ENCODE assay signal across 1 cellular context in the genomic region with DNA sequence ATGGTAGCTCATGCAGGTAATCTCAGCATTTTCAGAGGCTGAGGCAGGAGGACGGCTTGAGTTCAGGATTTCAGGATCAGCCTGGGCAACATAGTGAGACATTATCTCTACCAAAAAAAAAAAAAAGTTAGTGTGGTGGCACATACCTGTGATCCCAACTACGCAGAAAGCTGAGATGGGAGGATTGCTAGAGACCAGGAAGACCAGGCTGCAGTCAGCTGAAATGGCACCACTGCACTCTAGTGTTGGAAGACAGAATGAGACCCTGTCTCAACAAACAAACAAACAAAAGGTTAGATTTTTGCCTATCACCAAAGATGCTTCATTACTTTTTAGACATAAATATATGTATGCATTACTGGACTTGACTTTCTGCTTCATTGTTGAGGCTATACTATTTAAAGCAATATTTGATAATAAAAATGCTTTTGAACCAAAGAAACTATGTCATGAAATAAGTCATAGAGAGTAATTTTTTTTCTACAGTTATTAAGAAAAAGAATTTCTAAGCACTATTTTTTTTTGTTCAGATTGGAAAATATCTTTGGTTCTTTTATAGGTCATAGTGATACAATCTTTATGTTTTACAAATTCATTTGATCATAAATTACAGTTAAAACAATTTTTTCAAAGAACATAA.
TF ChIP-seq lines count a peak whose summit lies in the region.

No MANE protein-coding gene starts in this region.

TF ChIP-seq in K562, 482 proteins besides CTCF, POLR2A, EP300 and RAD21 (continued from another document):
- TF ChIP-seq, protein P1, sequence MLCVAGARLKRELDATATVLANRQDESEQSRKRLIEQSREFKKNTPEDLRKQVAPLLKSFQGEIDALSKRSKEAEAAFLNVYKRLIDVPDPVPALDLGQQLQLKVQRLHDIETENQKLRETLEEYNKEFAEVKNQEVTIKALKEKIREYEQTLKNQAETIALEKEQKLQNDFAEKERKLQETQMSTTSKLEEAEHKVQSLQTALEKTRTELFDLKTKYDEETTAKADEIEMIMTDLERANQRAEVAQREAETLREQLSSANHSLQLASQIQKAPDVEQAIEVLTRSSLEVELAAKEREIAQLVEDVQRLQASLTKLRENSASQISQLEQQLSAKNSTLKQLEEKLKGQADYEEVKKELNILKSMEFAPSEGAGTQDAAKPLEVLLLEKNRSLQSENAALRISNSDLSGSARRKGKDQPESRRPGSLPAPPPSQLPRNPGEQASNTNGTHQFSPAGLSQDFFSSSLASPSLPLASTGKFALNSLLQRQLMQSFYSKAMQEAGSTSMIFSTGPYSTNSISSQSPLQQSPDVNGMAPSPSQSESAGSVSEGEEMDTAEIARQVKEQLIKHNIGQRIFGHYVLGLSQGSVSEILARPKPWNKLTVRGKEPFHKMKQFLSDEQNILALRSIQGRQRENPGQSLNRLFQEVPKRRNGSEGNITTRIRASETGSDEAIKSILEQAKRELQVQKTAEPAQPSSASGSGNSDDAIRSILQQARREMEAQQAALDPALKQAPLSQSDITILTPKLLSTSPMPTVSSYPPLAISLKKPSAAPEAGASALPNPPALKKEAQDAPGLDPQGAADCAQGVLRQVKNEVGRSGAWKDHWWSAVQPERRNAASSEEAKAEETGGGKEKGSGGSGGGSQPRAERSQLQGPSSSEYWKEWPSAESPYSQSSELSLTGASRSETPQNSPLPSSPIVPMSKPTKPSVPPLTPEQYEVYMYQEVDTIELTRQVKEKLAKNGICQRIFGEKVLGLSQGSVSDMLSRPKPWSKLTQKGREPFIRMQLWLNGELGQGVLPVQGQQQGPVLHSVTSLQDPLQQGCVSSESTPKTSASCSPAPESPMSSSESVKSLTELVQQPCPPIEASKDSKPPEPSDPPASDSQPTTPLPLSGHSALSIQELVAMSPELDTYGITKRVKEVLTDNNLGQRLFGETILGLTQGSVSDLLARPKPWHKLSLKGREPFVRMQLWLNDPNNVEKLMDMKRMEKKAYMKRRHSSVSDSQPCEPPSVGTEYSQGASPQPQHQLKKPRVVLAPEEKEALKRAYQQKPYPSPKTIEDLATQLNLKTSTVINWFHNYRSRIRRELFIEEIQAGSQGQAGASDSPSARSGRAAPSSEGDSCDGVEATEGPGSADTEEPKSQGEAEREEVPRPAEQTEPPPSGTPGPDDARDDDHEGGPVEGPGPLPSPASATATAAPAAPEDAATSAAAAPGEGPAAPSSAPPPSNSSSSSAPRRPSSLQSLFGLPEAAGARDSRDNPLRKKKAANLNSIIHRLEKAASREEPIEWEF (CRISPR knock-in tag; IDR thresholded peaks at IDR 0.05): no peak
- TF ChIP-seq PHF20 (IDR thresholded peaks at IDR 0.05; ENCODE audit: partially characterized antibody): no peak
